ENCODE assay signal across 9 cellular contexts in genomic region chr3:120418866-120419490, GRCh38. TPM values are rescaled to one million over a fixed set of nuclear protein-coding genes. Genes with fewer than 3 reads are reported as not detected.
DNase-seq lines count a peak whose midpoint lies in the region; ATAC-seq and TF ChIP-seq lines count a peak whose summit lies in the region.
"Had no signal": no experiment of that assay in that cellular context is flagged by ENCODE, and none has a peak within 500 bp of the region (broad histone marks: within the 10 kb centered on the region; RNA-seq: fewer than 3 reads in every experiment).

No MANE protein-coding gene starts in this region.

- peaks cover 0 to 4% of the 10 kb centered on the region in 2 donors for H3K36me3 ChIP-seq in adrenal gland (replicated peaks in 1 of 2)

- no peaks in the 10 kb centered on the region for H3K27me3 ChIP-seq in adrenal gland

- peak; percentile 57 for ATAC-seq in GM18909 (IDR thresholded peaks at IDR 0.05; ENCODE audit: poor library complexity, unreplicated experiment)
- ATAC-seq in HG03354 (IDR thresholded peaks at IDR 0.05; ENCODE audit: poor library complexity, severe bottlenecking, unreplicated experiment): peak; percentile 65
- peak; percentile 66 for ATAC-seq in left ventricle myocardium superior
- peak; percentile 64 for ATAC-seq in sciatic nerve

- TF ChIP-seq CTCF in adrenal gland (IDR thresholded peaks at IDR 0.05): peak in 5 of 6 experiments; percentile 23 to 46 (median 30)

- H3K27ac ChIP-seq in adrenal gland: peak overlapping the region in 4 of 5 donors; percentile 78 to 93 (median 83)
- H3K27ac ChIP-seq: SK-N-MC had no signal

- peaks cover 62 to 67% of the 10 kb centered on the region in 2 donors for H3K4me1 ChIP-seq in adrenal gland (replicated peaks in 1 of 2)

- H3K9me3 ChIP-seq in adrenal gland (replicated peaks in 1 of 3): no peaks in the 10 kb centered on the region

- intact Hi-C loops in adrenal gland (cut with DNase I) (loop anchor here (5.0 kb wide), 2 partner anchors 138 to 177 kb away; no protein-coding TSS in a partner anchor), left ventricle myocardium superior (cut with micrococcal nuclease) (loop anchor here (10.0 kb wide), 1 partner anchor 376 kb away; no protein-coding TSS in a partner anchor), sciatic nerve (cut with DNase I) (no loop called here)

- DNase-seq in COR-L47 (lab: John Stamatoyannopoulos, UW): peak; percentile 87
- peak; percentile 53 for DNase-seq in NCI-H2227 (lab: John Stamatoyannopoulos, UW; ENCODE audit: unreplicated experiment)
- peak; percentile 64 to 87 (median 75) for DNase-seq in adrenal gland
- peak; percentile 73 for DNase-seq in left ventricle myocardium superior
- no peak for DNase-seq in sciatic nerve (ENCODE audit: low spot score)
- DNase-seq in activated effector memory CD4-positive, alpha-beta T cell treated with Interleukin-2 at 50 U/mL for 16 hours: no peak

- WGBS in adrenal gland, 4 donors: 9 to 23% (median 18%) methylated on average over 6 of the region's 6 CpGs

- no peak overlapping the region for H3K4me3 ChIP-seq in adrenal gland
- H3K4me3 ChIP-seq: SK-N-MC had no signal

- peak in 1 of 2 donors; percentile 52 for TF ChIP-seq POLR2A in adrenal gland (IDR thresholded peaks at IDR 0.05)

RNA-seq across cellular contexts. Expression of gene FSTL1, which starts 31.8 kb away (rescaled TPM):
- 100 to 1,000 TPM; 295 to 625 (median 369) TPM for total RNA-seq in adrenal gland
- 100 to 1,000 TPM in 1 of 3 donors, 10 to 100 TPM in 2; 45.6 to 176 (median 64.2) TPM for polyA plus RNA-seq in adrenal gland
- 186 TPM for total RNA-seq in left ventricle myocardium superior
- total RNA-seq in sciatic nerve: 480 TPM

Comparison
In these comparisons a context has a peak if more than half of its experiments do, and no peak if none do; other contexts are left out.
1. DNase-seq: peak in COR-L47 (single experiment), NCI-H2227 (single experiment), adrenal gland (7 of 7) and left ventricle myocardium superior (single experiment); none in sciatic nerve (single experiment) and activated effector memory CD4-positive, alpha-beta T cell treated with Interleukin-2 at 50 U/mL for 16 hours (single experiment).
2. Peak in every context shown above with its lines, with median percentiles within 50 percentile points of each other: ATAC-seq.